In genomic region chr14:35404246-35404495, GRCh38 we compare ENCODE assay signal across 8 cellular contexts. TPM values are rescaled to one million over a fixed set of nuclear protein-coding genes. Genes with fewer than 3 reads are reported as not detected.
A peak's percentile ranks its signal among the peaks of the same experiment; 100 is the strongest.
DNase-seq lines count a peak whose midpoint lies in the region; ATAC-seq, FAIRE-seq and TF ChIP-seq lines count a peak whose summit lies in the region.

No MANE protein-coding gene starts in this region.

- DNase-seq in heart left ventricle (no peak), Right ventricle myocardium inferior (ENCODE audit: missing footprints) (no peak), right lobe of liver (no peak), upper lobe of right lung (no peak), cerebellar cortex (ENCODE audit: low spot score) (no peak), HTR-8/SVneo (ENCODE audit: insufficient read length, low spot score) (no peak)
- no peak for DNase-seq in activated naive CD8-positive, alpha-beta T cell treated with anti-CD3 and anti-CD28 coated beads, Interleukin-2, amount 50 U/mL, for 24 hours

- no peak for ATAC-seq in heart left ventricle
- no peak for ATAC-seq in Right ventricle myocardium inferior
- ATAC-seq in activated naive CD8-positive, alpha-beta T cell treated with anti-CD3 and anti-CD28 coated beads, Interleukin-2, amount 50 U/mL, for 24 hours: no peak
- no peak for ATAC-seq in right lobe of liver
- ATAC-seq in upper lobe of right lung: no peak
- ATAC-seq in GM19035 (IDR thresholded peaks at IDR 0.05; ENCODE audit: unreplicated experiment): no peak

- FAIRE-seq in HTR-8/SVneo (lab: Jason Lieb, UNC): no peak

- peaks cover 0 to 77% (median 55%) of the 10 kb centered on the region in 12 donors for H3K4me1 ChIP-seq in heart left ventricle
- peaks cover 0 to 32% (median 7%) of the 10 kb centered on the region in 4 donors for H3K4me1 ChIP-seq in right lobe of liver
- H3K4me1 ChIP-seq in upper lobe of right lung: peaks cover 46% of the 10 kb centered on the region

- H3K4me3 ChIP-seq in heart left ventricle (peak overlapping the region; percentile 76 to 98 (median 90)), right lobe of liver (peak overlapping the region; percentile 72 to 81 (median 79)), upper lobe of right lung (peak overlapping the region; percentile 97)

- H3K9me3 ChIP-seq in heart left ventricle: no peaks in the 10 kb centered on the region
- no peaks in the 10 kb centered on the region for H3K9me3 ChIP-seq in right lobe of liver
- H3K9me3 ChIP-seq in upper lobe of right lung: no peaks in the 10 kb centered on the region

- intact Hi-C loops in heart left ventricle (cut with DNase I) (loop anchor here in 8 of 10 donors (1.0 to 10.0 kb wide), 11 partner anchors 19 to 359 kb away; partner anchors contain the start of genes PSMA6 (in 6 of the 8), FAM177A1 (in 3 of the 8), PPP2R3C (in 1 of the 8) and PRORP (in 1 of the 8)), Right ventricle myocardium inferior (cut with DNase I) (loop anchor here (1.0 to 5.0 kb wide), 4 partner anchors 19 to 282 kb away; partner anchors contain the start of genes PPP2R3C and PRORP), right lobe of liver (cut with DNase I) (loop anchor here (5.0 kb wide), 1 partner anchor 67 kb away; no protein-coding TSS in a partner anchor), upper lobe of right lung (cut with DNase I) (loop anchor here (5.0 to 10.0 kb wide), 2 partner anchors 67 to 109 kb away; partner anchors contain the start of gene PSMA6)

- H3K27ac Mint-ChIP-seq in activated naive CD8-positive, alpha-beta T cell treated with anti-CD3 and anti-CD28 coated beads, Interleukin-2, amount 50 U/mL, for 24 hours: peak overlapping the region; percentile 97

- H3K9me3 Mint-ChIP-seq in activated naive CD8-positive, alpha-beta T cell treated with anti-CD3 and anti-CD28 coated beads, Interleukin-2, amount 50 U/mL, for 24 hours: no peaks in the 10 kb centered on the region

- H3K36me3 ChIP-seq in heart left ventricle (peaks cover 4 to 45% (median 41%) of the 10 kb centered on the region in 9 donors), right lobe of liver (peaks cover 8 to 36% (median 30%) of the 10 kb centered on the region in 4 donors), upper lobe of right lung (peaks cover 45% of the 10 kb centered on the region)

- H3K36me3 Mint-ChIP-seq in activated naive CD8-positive, alpha-beta T cell treated with anti-CD3 and anti-CD28 coated beads, Interleukin-2, amount 50 U/mL, for 24 hours (ENCODE audit: low read depth): peaks cover 44% of the 10 kb centered on the region

- H3K27ac ChIP-seq in heart left ventricle (peak overlapping the region; percentile 99 to 100 (median 100)), right lobe of liver (peak overlapping the region; percentile 99 to 100 (median 99)), upper lobe of right lung (peak overlapping the region; percentile 100)

- TF ChIP-seq POLR2A in heart left ventricle (IDR thresholded peaks at IDR 0.05) (no peak), right lobe of liver (IDR thresholded peaks at IDR 0.05) (no peak)

- WGBS in heart left ventricle, 4 donors: 0 to 1% (median 0%) methylated on average over 12 to 33 of the region's 33 CpGs; no CpG with 5 or more reads in 1 of the 4 donors
- no CpG with 5 or more reads among the region's 33 CpGs for WGBS in right lobe of liver (ENCODE audit: insufficient coverage, low coverage, low lambda C conversion rate, missing lambda C conversion rate)

- no peaks in the 10 kb centered on the region for H3K27me3 ChIP-seq in heart left ventricle
- H3K27me3 ChIP-seq in right lobe of liver: no peaks in the 10 kb centered on the region
- H3K27me3 ChIP-seq in upper lobe of right lung: no peaks in the 10 kb centered on the region

- peaks cover 2% of the 10 kb centered on the region for H3K27me3 Mint-ChIP-seq in activated naive CD8-positive, alpha-beta T cell treated with anti-CD3 and anti-CD28 coated beads, Interleukin-2, amount 50 U/mL, for 24 hours

- peaks cover 59% of the 10 kb centered on the region for H3K4me1 Mint-ChIP-seq in activated naive CD8-positive, alpha-beta T cell treated with anti-CD3 and anti-CD28 coated beads, Interleukin-2, amount 50 U/mL, for 24 hours

- H3K4me3 Mint-ChIP-seq in activated naive CD8-positive, alpha-beta T cell treated with anti-CD3 and anti-CD28 coated beads, Interleukin-2, amount 50 U/mL, for 24 hours: peak overlapping the region; percentile 93

- TF ChIP-seq CTCF in heart left ventricle (IDR thresholded peaks at IDR 0.05) (no peak), right lobe of liver (IDR thresholded peaks at IDR 0.05) (no peak), upper lobe of right lung (IDR thresholded peaks at IDR 0.05) (no peak)

RNA-seq across cellular contexts. Expression of gene NFKBIA, which starts 0.4 kb away (rescaled TPM):
- total RNA-seq in heart left ventricle (100 to 1,000 TPM in 3 of 9 donors, 10 to 100 TPM in 6; 42.7 to 193 (median 68.5) TPM), Right ventricle myocardium inferior (83.0 TPM), right lobe of liver (100 to 1,000 TPM in 3 of 6 experiments, 10 to 100 TPM in 3; 84.8 to 140 (median 106) TPM), upper lobe of right lung (361 TPM)
- polyA plus RNA-seq in heart left ventricle: 10 to 100 TPM; 53.9 to 64.3 TPM
